36 cellular contexts compared by ENCODE assay signal in the genomic region with DNA sequence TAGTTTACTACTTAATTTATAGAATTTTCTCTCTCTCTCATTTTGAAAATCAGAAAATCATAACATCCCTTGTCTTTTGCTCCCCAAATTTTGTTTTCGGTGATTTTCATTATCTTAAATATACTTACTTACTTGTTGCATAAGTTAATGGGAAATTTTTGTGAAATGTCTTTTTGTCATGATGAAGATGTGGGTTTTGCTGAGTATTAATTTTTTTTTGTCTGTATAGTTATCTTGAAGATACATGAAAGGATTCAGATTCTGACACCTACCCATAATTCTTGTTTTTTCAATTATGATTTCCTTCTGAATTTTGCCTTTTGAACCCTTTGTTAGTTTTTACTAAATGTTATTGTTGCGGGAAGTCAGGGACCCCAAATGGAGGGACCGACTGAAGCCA.
"Had no signal": no experiment of that assay in that cellular context is flagged by ENCODE, and none has a peak within 500 bp of the region (broad histone marks: within the 10 kb centered on the region; RNA-seq: fewer than 3 reads in every experiment).

No MANE protein-coding gene starts in this region.

- H3K27ac Mint-ChIP-seq: activated B cell treated with CpG ODN at 0.5 μM for 24 hours; activated CD4-positive, alpha-beta memory T cell treated with anti-CD3 and anti-CD28 coated beads, Interleukin-2, amount 10 ng/mL, durations not matched to agents 7 days and 5 days; activated CD4-positive, alpha-beta T cell treated with anti-CD3 and anti-CD28 coated beads, Interleukin-2, amount 10 ng/mL, durations not matched to agents 7 days and 5 days; activated CD8-positive, alpha-beta memory T cell treated with anti-CD3 and anti-CD28 coated beads, Interleukin-2, amount 10 ng/mL, durations not matched to agents 7 days and 5 days; activated CD8-positive, alpha-beta T cell treated with anti-CD3 and anti-CD28 coated beads, Interleukin-2, amount 10 ng/mL, durations not matched to agents 7 days and 5 days; activated naive CD4-positive, alpha-beta T cell treated with anti-CD3 and anti-CD28 coated beads, Interleukin-2, amount 10 ng/mL, durations not matched to agents 7 days and 5 days; activated naive CD4-positive, alpha-beta T cell treated with anti-CD3 and anti-CD28 coated beads, Interleukin-2, amount 50 U/mL, for 24 hours; activated naive CD8-positive, alpha-beta T cell; activated naive CD8-positive, alpha-beta T cell treated with anti-CD3 and anti-CD28 coated beads, Interleukin-2, amount 10 ng/mL, durations not matched to agents 7 days and 5 days; activated naive CD8-positive, alpha-beta T cell treated with anti-CD3 and anti-CD28 coated beads, Interleukin-2, amount 50 U/mL, for 24 hours; activated T-cell treated with anti-CD3 and anti-CD28 coated beads, Interleukin-2, amount 50 U/mL, for 24 hours; activated T-helper 2 cell treated with anti-CD3 and anti-CD28 coated beads, Interferon-gamma antibody, Interleukin-2, Interleukin-4, amounts not matched to agents 10 μg/mL and 5 μg/mL and 100 μg/mL, durations not matched to agents 14 hours and 24 hours and 36 hours; brain; T-helper 1 cell treated with Interleukin-12 subunit alpha and Interleukin-12 subunit beta and Interleukin-4 antibody, amounts not matched to agents 30 μg/mL and 1 μg/mL, for 36 hours; T-helper 2 cell treated with Interferon-gamma antibody and Interleukin-4, amounts not matched to agents 5 μg/mL and 100 μg/mL, for 36 hours had no signal

- H3K4me1 ChIP-seq: ascending aorta had no signal

- H3K9me3 ChIP-seq: ascending aorta had no signal

- DNase-seq: activated B cell treated with CpG ODN at 0.5 μM for 24 hours; activated CD4-positive, alpha-beta memory T cell treated with anti-CD3 and anti-CD28 coated beads, Interleukin-2, amount 10 ng/mL, durations not matched to agents 7 days and 5 days; activated CD4-positive, alpha-beta T cell treated with anti-CD3 and anti-CD28 coated beads for 48 hours; activated CD4-positive, alpha-beta T cell treated with anti-CD3 and anti-CD28 coated beads, Interleukin-2, amount 10 ng/mL, durations not matched to agents 7 days and 5 days; activated CD4-positive, alpha-beta T cell treated with anti-CD3 and anti-CD28 coated beads, Interleukin-2, amount 50 U/mL, for 48 hours; activated CD4-positive, CD25-positive, alpha-beta regulatory T cell treated with anti-CD3 and anti-CD28 coated beads, Interleukin-2, amount 50 U/mL, for 72 hours; activated CD8-positive, alpha-beta memory T cell treated with anti-CD3 and anti-CD28 coated beads for 24 hours; activated CD8-positive, alpha-beta memory T cell treated with anti-CD3 and anti-CD28 coated beads, Interleukin-2, amount 10 ng/mL, durations not matched to agents 7 days and 5 days; activated CD8-positive, alpha-beta memory T cell treated with anti-CD3 and anti-CD28 coated beads, Interleukin-2, amount 50 U/mL, for 48 hours; activated CD8-positive, alpha-beta T cell treated with anti-CD3 and anti-CD28 coated beads, Interleukin-2, amount 10 ng/mL, durations not matched to agents 7 days and 5 days; activated effector memory CD4-positive, alpha-beta T cell treated with Interleukin-2 at 50 U/mL for 16 hours; activated gamma-delta T cell; activated naive CD4-positive, alpha-beta T cell treated with anti-CD3 and anti-CD28 coated beads, Interleukin-2, amount 10 ng/mL, durations not matched to agents 7 days and 5 days; activated naive CD4-positive, alpha-beta T cell treated with Interleukin-2 at 50 U/mL for 16 hours; activated naive CD8-positive, alpha-beta T cell treated with anti-CD3 and anti-CD28 coated beads, Interleukin-2, amount 10 ng/mL, durations not matched to agents 7 days and 5 days; activated naive CD8-positive, alpha-beta T cell treated with anti-CD3 and anti-CD28 coated beads, Interleukin-2, amount 50 U/mL, for 24 hours; activated T-cell treated with anti-CD3 and anti-CD28 coated beads, Interleukin-2, amount 50 U/mL, for 24 hours; activated T-cell treated with anti-CD3 and anti-CD28 coated beads, Interleukin-2, amount 50 U/mL, for 48 hours; amygdala; anterior cingulate cortex; caudate nucleus; cerebellar nuclear complex; T-helper 2 cell; T-helper 9 cell had no signal

- H3K4me1 Mint-ChIP-seq: activated B cell treated with CpG ODN at 0.5 μM for 24 hours; activated CD4-positive, alpha-beta memory T cell treated with anti-CD3 and anti-CD28 coated beads, Interleukin-2, amount 10 ng/mL, durations not matched to agents 7 days and 5 days; activated CD4-positive, alpha-beta T cell treated with anti-CD3 and anti-CD28 coated beads, Interleukin-2, amount 10 ng/mL, durations not matched to agents 7 days and 5 days; activated CD8-positive, alpha-beta memory T cell treated with anti-CD3 and anti-CD28 coated beads, Interleukin-2, amount 10 ng/mL, durations not matched to agents 7 days and 5 days; activated naive CD4-positive, alpha-beta T cell treated with anti-CD3 and anti-CD28 coated beads, Interleukin-2, amount 10 ng/mL, durations not matched to agents 7 days and 5 days; activated naive CD4-positive, alpha-beta T cell treated with anti-CD3 and anti-CD28 coated beads, Interleukin-2, amount 50 U/mL, for 24 hours; activated naive CD8-positive, alpha-beta T cell treated with anti-CD3 and anti-CD28 coated beads, Interleukin-2, amount 10 ng/mL, durations not matched to agents 7 days and 5 days; activated naive CD8-positive, alpha-beta T cell treated with anti-CD3 and anti-CD28 coated beads, Interleukin-2, amount 50 U/mL, for 24 hours; brain; central memory CD8-positive, alpha-beta T cell had no signal

- H3K36me3 ChIP-seq: ascending aorta, cardiac muscle cell had no signal

- H3K9me3 Mint-ChIP-seq: activated B cell treated with CpG ODN at 0.5 μM for 24 hours; activated naive CD4-positive, alpha-beta T cell treated with anti-CD3 and anti-CD28 coated beads, Interleukin-2, amount 10 ng/mL, durations not matched to agents 7 days and 5 days; brain had no signal

- FAIRE-seq: bronchial epithelial cell, TTC549 had no signal

- H3K27me3 Mint-ChIP-seq: activated B cell treated with CpG ODN at 0.5 μM for 24 hours; activated CD4-positive, alpha-beta memory T cell treated with anti-CD3 and anti-CD28 coated beads, Interleukin-2, amount 10 ng/mL, durations not matched to agents 7 days and 5 days; activated CD4-positive, alpha-beta T cell treated with anti-CD3 and anti-CD28 coated beads, Interleukin-2, amount 10 ng/mL, durations not matched to agents 7 days and 5 days; activated CD8-positive, alpha-beta memory T cell treated with anti-CD3 and anti-CD28 coated beads, Interleukin-2, amount 10 ng/mL, durations not matched to agents 7 days and 5 days; activated naive CD4-positive, alpha-beta T cell treated with anti-CD3 and anti-CD28 coated beads, Interleukin-2, amount 10 ng/mL, durations not matched to agents 7 days and 5 days; activated naive CD4-positive, alpha-beta T cell treated with anti-CD3 and anti-CD28 coated beads, Interleukin-2, amount 50 U/mL, for 24 hours; activated naive CD8-positive, alpha-beta T cell; activated naive CD8-positive, alpha-beta T cell treated with anti-CD3 and anti-CD28 coated beads, Interleukin-2, amount 10 ng/mL, durations not matched to agents 7 days and 5 days; activated naive CD8-positive, alpha-beta T cell treated with anti-CD3 and anti-CD28 coated beads, Interleukin-2, amount 50 U/mL, for 24 hours; activated T-cell treated with anti-CD3 and anti-CD28 coated beads, Interleukin-2, amount 50 U/mL, for 24 hours; brain; central memory CD8-positive, alpha-beta T cell had no signal

- H3K27ac ChIP-seq: ascending aorta, cardiac muscle cell, VCaP had no signal

- H3K27me3 ChIP-seq: ascending aorta, cardiac muscle cell had no signal

- ATAC-seq: activated CD8-positive, alpha-beta memory T cell treated with anti-CD3 and anti-CD28 coated beads, Interleukin-2, amount 10 ng/mL, durations not matched to agents 7 days and 5 days; activated CD8-positive, alpha-beta T cell treated with anti-CD3 and anti-CD28 coated beads, Interleukin-2, amount 10 ng/mL, durations not matched to agents 7 days and 5 days; activated naive CD8-positive, alpha-beta T cell treated with anti-CD3 and anti-CD28 coated beads, Interleukin-2, amount 50 U/mL, for 24 hours had no signal

- H3K4me3 Mint-ChIP-seq: activated B cell treated with CpG ODN at 0.5 μM for 24 hours; activated CD4-positive, alpha-beta memory T cell treated with anti-CD3 and anti-CD28 coated beads, Interleukin-2, amount 10 ng/mL, durations not matched to agents 7 days and 5 days; activated CD4-positive, alpha-beta T cell treated with anti-CD3 and anti-CD28 coated beads, Interleukin-2, amount 10 ng/mL, durations not matched to agents 7 days and 5 days; activated CD8-positive, alpha-beta memory T cell treated with anti-CD3 and anti-CD28 coated beads, Interleukin-2, amount 10 ng/mL, durations not matched to agents 7 days and 5 days; activated CD8-positive, alpha-beta T cell treated with anti-CD3 and anti-CD28 coated beads, Interleukin-2, amount 10 ng/mL, durations not matched to agents 7 days and 5 days; activated naive CD4-positive, alpha-beta T cell treated with anti-CD3 and anti-CD28 coated beads, Interleukin-2, amount 10 ng/mL, durations not matched to agents 7 days and 5 days; activated naive CD4-positive, alpha-beta T cell treated with anti-CD3 and anti-CD28 coated beads, Interleukin-2, amount 50 U/mL, for 24 hours; activated naive CD8-positive, alpha-beta T cell; activated naive CD8-positive, alpha-beta T cell treated with anti-CD3 and anti-CD28 coated beads, Interleukin-2, amount 10 ng/mL, durations not matched to agents 7 days and 5 days; activated naive CD8-positive, alpha-beta T cell treated with anti-CD3 and anti-CD28 coated beads, Interleukin-2, amount 50 U/mL, for 24 hours; activated T-cell treated with anti-CD3 and anti-CD28 coated beads, Interleukin-2, amount 50 U/mL, for 24 hours; brain; central memory CD8-positive, alpha-beta T cell; T-helper 1 cell treated with Interleukin-12 subunit alpha and Interleukin-12 subunit beta and Interleukin-4 antibody, amounts not matched to agents 30 μg/mL and 1 μg/mL, for 36 hours; T-helper 2 cell treated with Interferon-gamma antibody and Interleukin-4, amounts not matched to agents 5 μg/mL and 100 μg/mL, for 36 hours had no signal

- H3K36me3 Mint-ChIP-seq: activated CD8-positive, alpha-beta memory T cell treated with anti-CD3 and anti-CD28 coated beads, Interleukin-2, amount 10 ng/mL, durations not matched to agents 7 days and 5 days; activated naive CD4-positive, alpha-beta T cell treated with anti-CD3 and anti-CD28 coated beads, Interleukin-2, amount 10 ng/mL, durations not matched to agents 7 days and 5 days; activated naive CD4-positive, alpha-beta T cell treated with anti-CD3 and anti-CD28 coated beads, Interleukin-2, amount 50 U/mL, for 24 hours; activated naive CD8-positive, alpha-beta T cell; activated naive CD8-positive, alpha-beta T cell treated with anti-CD3 and anti-CD28 coated beads, Interleukin-2, amount 10 ng/mL, durations not matched to agents 7 days and 5 days; brain had no signal

- H3K4me3 ChIP-seq: ascending aorta, cardiac muscle cell had no signal
